9 cellular contexts compared by ENCODE assay signal in genomic region chr12:49088190-49088931, GRCh38. TPM values are rescaled to one million over a fixed set of nuclear protein-coding genes. Genes with fewer than 3 reads are reported as not detected.
DNase-seq lines count a peak whose midpoint lies in the region; ATAC-seq, FAIRE-seq and TF ChIP-seq lines count a peak whose summit lies in the region.
"Had no signal": no experiment of that assay in that cellular context is flagged by ENCODE, and none has a peak within 500 bp of the region (broad histone marks: within the 10 kb centered on the region; RNA-seq: fewer than 3 reads in every experiment).

No MANE protein-coding gene starts in this region.

- no peaks in the 10 kb centered on the region for H3K9me3 Mint-ChIP-seq in activated naive CD8-positive, alpha-beta T cell (ENCODE audit: low read depth)
- H3K9me3 Mint-ChIP-seq in progenitor cell of endocrine pancreas (ENCODE audit: low read depth) = no peaks in the 10 kb centered on the region
- H3K9me3 Mint-ChIP-seq: stimulated activated naive CD8-positive, alpha-beta T cell treated with anti-CD3 and anti-CD28 coated beads, Interleukin-15, Interleukin-2, amounts not matched to agents 100 ng/mL and 50 ng/mL, for 24 hours had no signal

- no peaks in the 10 kb centered on the region for H3K36me3 Mint-ChIP-seq in activated naive CD8-positive, alpha-beta T cell
- H3K36me3 Mint-ChIP-seq in progenitor cell of endocrine pancreas (ENCODE audit: insufficient read depth) = no peaks in the 10 kb centered on the region

- no peak overlapping the region for H3K27ac Mint-ChIP-seq in activated naive CD8-positive, alpha-beta T cell
- no peak overlapping the region for H3K27ac Mint-ChIP-seq in progenitor cell of endocrine pancreas
- H3K27ac Mint-ChIP-seq: stimulated activated naive CD8-positive, alpha-beta T cell treated with anti-CD3 and anti-CD28 coated beads, Interleukin-15, Interleukin-2, amounts not matched to agents 100 ng/mL and 50 ng/mL, for 24 hours had no signal

- intact Hi-C loops in Right ventricle myocardium inferior (cut with DNase I) = loop anchor here (1.0 kb wide), 2 partner anchors 33 to 147 kb away; no protein-coding TSS in a partner anchor

- ATAC-seq in HG02588 (IDR thresholded peaks at IDR 0.05; ENCODE audit: unreplicated experiment) (peak; percentile 75), Right ventricle myocardium inferior (peak; percentile 95)

- DNase-seq in NCI-H1105 (lab: John Stamatoyannopoulos, UW) = peak; percentile 76
- DNase-seq in SK-N-MC (ENCODE audit: low read depth, low spot score) = no peak
- DNase-seq in Right ventricle myocardium inferior (ENCODE audit: missing footprints) = peak; percentile 78
- peak; percentile 62 for DNase-seq in progenitor cell of endocrine pancreas (ENCODE audit: low spot score, unreplicated experiment)
- peak; percentile 93 for DNase-seq in urothelium cell line (ENCODE audit: low spot score)

- H3K27me3 Mint-ChIP-seq in activated naive CD8-positive, alpha-beta T cell = peaks cover 15% of the 10 kb centered on the region
- peaks cover 65% of the 10 kb centered on the region for H3K27me3 Mint-ChIP-seq in progenitor cell of endocrine pancreas

- H3K36me3 ChIP-seq in SK-N-MC (ENCODE audit: insufficient read depth, low read length) = no peaks in the 10 kb centered on the region

- no peak overlapping the region for H3K27ac ChIP-seq in SK-N-MC

- FAIRE-seq in G401.6 (lab: Jason Lieb, UNC) (peak; percentile 41), urothelium cell line (lab: Jason Lieb, UNC) (peak; percentile 13)

- peak overlapping the region; percentile 70 for H3K4me3 ChIP-seq in SK-N-MC

- peaks cover 38% of the 10 kb centered on the region for H3K4me1 Mint-ChIP-seq in activated naive CD8-positive, alpha-beta T cell (ENCODE audit: low read depth)
- H3K4me1 Mint-ChIP-seq in progenitor cell of endocrine pancreas (ENCODE audit: low read depth) = no peaks in the 10 kb centered on the region

- H3K9me3 ChIP-seq in SK-N-MC (ENCODE audit: low read depth, low read length) = no peaks in the 10 kb centered on the region

- peak; percentile 88 for TF ChIP-seq CTCF in progenitor cell of endocrine pancreas (IDR thresholded peaks at IDR 0.05; ENCODE audit: unreplicated experiment)

- no peak overlapping the region for H3K9ac ChIP-seq in SK-N-MC (ENCODE audit: insufficient read length)

- H3K4me3 Mint-ChIP-seq in activated naive CD8-positive, alpha-beta T cell = peak overlapping the region; percentile 22
- no peak overlapping the region for H3K4me3 Mint-ChIP-seq in progenitor cell of endocrine pancreas (ENCODE audit: low read depth)
- H3K4me3 Mint-ChIP-seq: stimulated activated naive CD8-positive, alpha-beta T cell treated with anti-CD3 and anti-CD28 coated beads, Interleukin-15, Interleukin-2, amounts not matched to agents 100 ng/mL and 50 ng/mL, for 24 hours had no signal

RNA-seq across cellular contexts. Expression of gene DHH, which starts 6.2 kb away (rescaled TPM):
- total RNA-seq in Right ventricle myocardium inferior (0.87 TPM), progenitor cell of endocrine pancreas (0.29 and 0.34 TPM in 2 replicates)

RNA-seq across cellular contexts. Expression of gene RHEBL1, which starts 18.6 kb away (rescaled TPM):
- 0.41 TPM for total RNA-seq in Right ventricle myocardium inferior
- total RNA-seq in progenitor cell of endocrine pancreas = 0.72 and 0.75 TPM in 2 replicates

RNA-seq across cellular contexts. Expression of gene LMBR1L, which starts 22.3 kb away (rescaled TPM):
- total RNA-seq in Right ventricle myocardium inferior (26.3 TPM), progenitor cell of endocrine pancreas (142 and 143 TPM in 2 replicates)

RNA-seq across cellular contexts. Expression of gene KMT2D, which starts 27.8 kb away (rescaled TPM):
- total RNA-seq in Right ventricle myocardium inferior (33.5 TPM), progenitor cell of endocrine pancreas (130 and 132 TPM in 2 replicates)

RNA-seq across cellular contexts. Expression of gene TUBA1B, which starts 42.8 kb away (rescaled TPM):
- total RNA-seq in Right ventricle myocardium inferior = 510 TPM
- 985 and 1,023 TPM in 2 replicates for total RNA-seq in progenitor cell of endocrine pancreas
